1 cellular context compared by ENCODE assay signal in the genomic region with DNA sequence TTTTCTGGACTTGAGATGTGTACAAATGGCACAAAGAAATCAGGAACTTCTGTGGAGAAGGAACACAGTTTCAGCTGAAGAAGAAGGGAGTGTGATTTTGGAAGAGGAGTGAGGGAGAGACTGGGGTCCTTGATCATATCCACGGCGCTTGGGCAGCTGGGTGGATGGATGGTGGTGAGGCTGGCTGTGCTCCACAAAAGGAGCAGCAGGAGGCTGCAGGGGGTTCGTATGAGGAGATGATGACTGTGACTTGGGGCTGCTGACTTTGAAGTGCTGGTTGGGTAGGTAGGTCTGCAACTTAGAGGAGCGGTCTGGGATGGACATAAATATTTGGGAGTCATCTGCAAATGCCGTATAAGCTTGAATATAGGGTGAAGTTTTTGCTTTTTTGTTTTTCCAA.
TF ChIP-seq lines count a peak whose summit lies in the region.

No MANE protein-coding gene starts in this region.

TF ChIP-seq in GM23338, 12 proteins besides CTCF, POLR2A, EP300 and RAD21:
- TF ChIP-seq, protein P1, sequence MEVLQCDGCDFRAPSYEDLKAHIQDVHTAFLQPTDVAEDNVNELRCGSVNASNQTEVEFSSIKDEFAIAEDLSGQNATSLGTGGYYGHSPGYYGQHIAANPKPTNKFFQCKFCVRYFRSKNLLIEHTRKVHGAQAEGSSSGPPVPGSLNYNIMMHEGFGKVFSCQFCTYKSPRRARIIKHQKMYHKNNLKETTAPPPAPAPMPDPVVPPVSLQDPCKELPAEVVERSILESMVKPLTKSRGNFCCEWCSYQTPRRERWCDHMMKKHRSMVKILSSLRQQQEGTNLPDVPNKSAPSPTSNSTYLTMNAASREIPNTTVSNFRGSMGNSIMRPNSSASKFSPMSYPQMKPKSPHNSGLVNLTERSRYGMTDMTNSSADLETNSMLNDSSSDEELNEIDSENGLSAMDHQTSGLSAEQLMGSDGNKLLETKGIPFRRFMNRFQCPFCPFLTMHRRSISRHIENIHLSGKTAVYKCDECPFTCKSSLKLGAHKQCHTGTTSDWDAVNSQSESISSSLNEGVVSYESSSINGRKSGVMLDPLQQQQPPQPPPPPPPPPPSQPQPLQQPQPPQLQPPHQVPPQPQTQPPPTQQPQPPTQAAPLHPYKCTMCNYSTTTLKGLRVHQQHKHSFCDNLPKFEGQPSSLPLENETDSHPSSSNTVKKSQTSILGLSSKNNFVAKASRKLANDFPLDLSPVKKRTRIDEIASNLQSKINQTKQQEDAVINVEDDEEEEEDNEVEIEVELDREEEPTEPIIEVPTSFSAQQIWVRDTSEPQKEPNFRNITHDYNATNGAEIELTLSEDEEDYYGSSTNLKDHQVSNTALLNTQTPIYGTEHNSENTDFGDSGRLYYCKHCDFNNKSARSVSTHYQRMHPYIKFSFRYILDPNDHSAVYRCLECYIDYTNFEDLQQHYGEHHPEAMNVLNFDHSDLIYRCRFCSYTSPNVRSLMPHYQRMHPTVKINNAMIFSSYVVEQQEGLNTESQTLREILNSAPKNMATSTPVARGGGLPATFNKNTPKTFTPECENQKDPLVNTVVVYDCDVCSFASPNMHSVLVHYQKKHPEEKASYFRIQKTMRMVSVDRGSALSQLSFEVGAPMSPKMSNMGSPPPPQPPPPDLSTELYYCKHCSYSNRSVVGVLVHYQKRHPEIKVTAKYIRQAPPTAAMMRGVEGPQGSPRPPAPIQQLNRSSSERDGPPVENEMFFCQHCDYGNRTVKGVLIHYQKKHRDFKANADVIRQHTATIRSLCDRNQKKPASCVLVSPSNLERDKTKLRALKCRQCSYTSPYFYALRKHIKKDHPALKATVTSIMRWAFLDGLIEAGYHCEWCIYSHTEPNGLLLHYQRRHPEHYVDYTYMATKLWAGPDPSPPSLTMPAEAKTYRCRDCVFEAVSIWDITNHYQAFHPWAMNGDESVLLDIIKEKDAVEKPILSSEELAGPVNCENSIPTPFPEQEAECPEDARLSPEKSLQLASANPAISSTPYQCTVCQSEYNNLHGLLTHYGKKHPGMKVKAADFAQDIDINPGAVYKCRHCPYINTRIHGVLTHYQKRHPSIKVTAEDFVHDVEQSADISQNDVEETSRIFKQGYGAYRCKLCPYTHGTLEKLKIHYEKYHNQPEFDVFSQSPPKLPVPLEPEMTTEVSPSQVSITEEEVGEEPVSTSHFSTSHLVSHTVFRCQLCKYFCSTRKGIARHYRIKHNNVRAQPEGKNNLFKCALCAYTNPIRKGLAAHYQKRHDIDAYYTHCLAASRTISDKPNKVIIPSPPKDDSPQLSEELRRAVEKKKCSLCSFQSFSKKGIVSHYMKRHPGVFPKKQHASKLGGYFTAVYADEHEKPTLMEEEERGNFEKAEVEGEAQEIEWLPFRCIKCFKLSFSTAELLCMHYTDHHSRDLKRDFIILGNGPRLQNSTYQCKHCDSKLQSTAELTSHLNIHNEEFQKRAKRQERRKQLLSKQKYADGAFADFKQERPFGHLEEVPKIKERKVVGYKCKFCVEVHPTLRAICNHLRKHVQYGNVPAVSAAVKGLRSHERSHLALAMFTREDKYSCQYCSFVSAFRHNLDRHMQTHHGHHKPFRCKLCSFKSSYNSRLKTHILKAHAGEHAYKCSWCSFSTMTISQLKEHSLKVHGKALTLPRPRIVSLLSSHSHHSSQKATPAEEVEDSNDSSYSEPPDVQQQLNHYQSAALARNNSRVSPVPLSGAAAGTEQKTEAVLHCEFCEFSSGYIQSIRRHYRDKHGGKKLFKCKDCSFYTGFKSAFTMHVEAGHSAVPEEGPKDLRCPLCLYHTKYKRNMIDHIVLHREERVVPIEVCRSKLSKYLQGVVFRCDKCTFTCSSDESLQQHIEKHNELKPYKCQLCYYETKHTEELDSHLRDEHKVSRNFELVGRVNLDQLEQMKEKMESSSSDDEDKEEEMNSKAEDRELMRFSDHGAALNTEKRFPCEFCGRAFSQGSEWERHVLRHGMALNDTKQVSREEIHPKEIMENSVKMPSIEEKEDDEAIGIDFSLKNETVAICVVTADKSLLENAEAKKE (CRISPR knock-in tag; IDR thresholded peaks at IDR 0.05) = no peak
- TF ChIP-seq NANOG (IDR thresholded peaks at IDR 0.05; ENCODE audit: borderline replicate concordance) (no peak), STAT1 (IDR thresholded peaks at IDR 0.05; ENCODE audit: unreplicated experiment) (no peak), ZNF331 (CRISPR knock-in tag; IDR thresholded peaks at IDR 0.05; ENCODE audit: low read depth) (no peak), ZNF114 (CRISPR knock-in tag; IDR thresholded peaks at IDR 0.05) (no peak), CREB1 (CRISPR knock-in tag; IDR thresholded peaks at IDR 0.05; ENCODE audit: low read depth) (no peak), JUNB (IDR thresholded peaks at IDR 0.05; ENCODE audit: unreplicated experiment) (no peak), EZH2phosphoT487 (IDR thresholded peaks at IDR 0.05; ENCODE audit: unreplicated experiment) (no peak), POLR2AphosphoS5 (IDR thresholded peaks at IDR 0.05; ENCODE audit: low read depth) (no peak), EZH2 (IDR thresholded peaks at IDR 0.05; ENCODE audit: low read depth, unreplicated experiment) (no peak)
- TF ChIP-seq, protein P2, sequence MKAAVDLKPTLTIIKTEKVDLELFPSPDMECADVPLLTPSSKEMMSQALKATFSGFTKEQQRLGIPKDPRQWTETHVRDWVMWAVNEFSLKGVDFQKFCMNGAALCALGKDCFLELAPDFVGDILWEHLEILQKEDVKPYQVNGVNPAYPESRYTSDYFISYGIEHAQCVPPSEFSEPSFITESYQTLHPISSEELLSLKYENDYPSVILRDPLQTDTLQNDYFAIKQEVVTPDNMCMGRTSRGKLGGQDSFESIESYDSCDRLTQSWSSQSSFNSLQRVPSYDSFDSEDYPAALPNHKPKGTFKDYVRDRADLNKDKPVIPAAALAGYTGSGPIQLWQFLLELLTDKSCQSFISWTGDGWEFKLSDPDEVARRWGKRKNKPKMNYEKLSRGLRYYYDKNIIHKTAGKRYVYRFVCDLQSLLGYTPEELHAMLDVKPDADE (IDR thresholded peaks at IDR 0.05) = no peak
- TF ChIP-seq, protein P3, sequence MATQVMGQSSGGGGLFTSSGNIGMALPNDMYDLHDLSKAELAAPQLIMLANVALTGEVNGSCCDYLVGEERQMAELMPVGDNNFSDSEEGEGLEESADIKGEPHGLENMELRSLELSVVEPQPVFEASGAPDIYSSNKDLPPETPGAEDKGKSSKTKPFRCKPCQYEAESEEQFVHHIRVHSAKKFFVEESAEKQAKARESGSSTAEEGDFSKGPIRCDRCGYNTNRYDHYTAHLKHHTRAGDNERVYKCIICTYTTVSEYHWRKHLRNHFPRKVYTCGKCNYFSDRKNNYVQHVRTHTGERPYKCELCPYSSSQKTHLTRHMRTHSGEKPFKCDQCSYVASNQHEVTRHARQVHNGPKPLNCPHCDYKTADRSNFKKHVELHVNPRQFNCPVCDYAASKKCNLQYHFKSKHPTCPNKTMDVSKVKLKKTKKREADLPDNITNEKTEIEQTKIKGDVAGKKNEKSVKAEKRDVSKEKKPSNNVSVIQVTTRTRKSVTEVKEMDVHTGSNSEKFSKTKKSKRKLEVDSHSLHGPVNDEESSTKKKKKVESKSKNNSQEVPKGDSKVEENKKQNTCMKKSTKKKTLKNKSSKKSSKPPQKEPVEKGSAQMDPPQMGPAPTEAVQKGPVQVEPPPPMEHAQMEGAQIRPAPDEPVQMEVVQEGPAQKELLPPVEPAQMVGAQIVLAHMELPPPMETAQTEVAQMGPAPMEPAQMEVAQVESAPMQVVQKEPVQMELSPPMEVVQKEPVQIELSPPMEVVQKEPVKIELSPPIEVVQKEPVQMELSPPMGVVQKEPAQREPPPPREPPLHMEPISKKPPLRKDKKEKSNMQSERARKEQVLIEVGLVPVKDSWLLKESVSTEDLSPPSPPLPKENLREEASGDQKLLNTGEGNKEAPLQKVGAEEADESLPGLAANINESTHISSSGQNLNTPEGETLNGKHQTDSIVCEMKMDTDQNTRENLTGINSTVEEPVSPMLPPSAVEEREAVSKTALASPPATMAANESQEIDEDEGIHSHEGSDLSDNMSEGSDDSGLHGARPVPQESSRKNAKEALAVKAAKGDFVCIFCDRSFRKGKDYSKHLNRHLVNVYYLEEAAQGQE (IDR thresholded peaks at IDR 0.05; ENCODE audit: unreplicated experiment) = no peak
TF ChIP-seq in GM23338: peak in this region for 0.
